ENCODE assay signal across 1 cellular context in the genomic region with DNA sequence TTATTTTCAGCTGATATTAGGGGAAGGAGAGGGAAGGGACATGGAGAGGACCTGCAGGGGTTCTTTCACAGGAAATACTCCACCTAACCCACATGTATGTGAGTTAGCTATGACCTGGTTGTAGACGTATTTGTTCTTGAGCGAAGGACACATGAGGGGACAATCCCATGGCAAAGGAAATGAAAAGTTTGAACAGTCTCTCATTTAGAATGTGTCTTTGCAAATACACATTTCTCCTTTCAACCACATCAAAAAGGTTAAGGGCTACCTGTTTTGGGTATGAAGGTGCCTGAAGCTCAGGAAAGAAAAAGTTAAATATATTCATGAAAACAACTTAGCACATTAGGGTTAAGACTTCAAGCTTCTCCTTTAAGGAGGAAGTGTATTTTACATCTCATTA.
TF ChIP-seq lines count a peak whose summit lies in the region.

No MANE protein-coding gene starts in this region.

TF ChIP-seq in GM12878, 131 proteins besides CTCF, POLR2A, EP300 and RAD21:
- peak; percentile 63 for TF ChIP-seq RUNX3 (IDR thresholded peaks at IDR 0.05; ENCODE audit: low read length)
- no peak for TF ChIP-seq CHD2 (IDR thresholded peaks at IDR 0.05; ENCODE audit: borderline replicate concordance, low read depth, low read length)
- TF ChIP-seq TCF7 (IDR thresholded peaks at IDR 0.05; ENCODE audit: borderline replicate concordance) = peak; percentile 68
- TF ChIP-seq NFIC (IDR thresholded peaks at IDR 0.05; ENCODE audit: low read depth, low read length) = peak; percentile 44; the same call in 1 of the 2 replicates
